ENCODE assay signal across 11 cellular contexts in the genomic region with DNA sequence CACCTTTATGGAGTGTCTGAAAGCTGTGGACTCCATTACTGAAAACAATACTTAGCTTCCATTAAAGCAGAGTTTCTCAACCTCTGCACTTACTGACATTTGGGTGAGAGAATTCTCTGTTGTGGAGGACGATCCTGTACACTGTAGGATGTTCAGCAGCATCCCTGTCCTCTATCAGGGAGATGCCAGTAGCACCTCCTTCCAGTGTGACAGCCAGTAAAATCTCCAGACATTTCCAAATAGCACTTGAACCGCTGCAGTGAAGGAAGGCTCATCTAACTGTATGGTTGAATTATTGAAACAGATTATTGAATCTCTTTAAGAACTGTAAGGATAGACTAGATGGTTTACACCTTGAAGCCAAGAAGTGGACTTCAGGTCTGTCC. TPM values are rescaled to one million over a fixed set of nuclear protein-coding genes. Genes with fewer than 3 reads are reported as not detected.
A peak's percentile ranks its signal among the peaks of the same experiment; 100 is the strongest.
DNase-seq lines count a peak whose midpoint lies in the region; ATAC-seq and TF ChIP-seq lines count a peak whose summit lies in the region.
"Had no signal": no experiment of that assay in that cellular context is flagged by ENCODE, and none has a peak within 500 bp of the region (broad histone marks: within the 10 kb centered on the region; RNA-seq: fewer than 3 reads in every experiment).

No MANE protein-coding gene starts in this region.

- peak overlapping the region; percentile 98 for H3K27ac ChIP-seq in neutrophil

- POLR2A ChIA-PET in activated B cell treated with CpG ODN at 0.5 μM for 24 hours (lab: Charles Lee) = interaction anchor here (0.7 to 8.0 kb wide), 12 partner anchors 11 to 57 kb away, joined by 3 to 440 read pairs (median 8); no protein-coding TSS in a partner anchor

- H3K4me3 Mint-ChIP-seq in activated T-cell treated with anti-CD3 and anti-CD28 coated beads, Interleukin-2, amount 50 U/mL, for 24 hours = peak overlapping the region; percentile 66
- peak overlapping the region; percentile 91 for H3K4me3 Mint-ChIP-seq in activated B cell treated with CpG ODN at 0.5 μM for 24 hours

- peaks cover 84 to 85% of the 10 kb centered on the region in 2 experiments for H3K4me1 ChIP-seq in neutrophil (ENCODE audit: control insufficient read depth in 1 of 2, insufficient read depth in 1 of 2, low read depth in 1 of 2, low read length in 1 of 2)

- no peaks in the 10 kb centered on the region for H3K9me3 ChIP-seq in neutrophil

- no peaks in the 10 kb centered on the region for H3K36me3 ChIP-seq in neutrophil

- no peaks in the 10 kb centered on the region for H3K27me3 ChIP-seq in neutrophil

- H3K9me3 Mint-ChIP-seq in activated T-cell treated with anti-CD3 and anti-CD28 coated beads, Interleukin-2, amount 50 U/mL, for 24 hours = peaks cover 3% of the 10 kb centered on the region
- no peaks in the 10 kb centered on the region for H3K9me3 Mint-ChIP-seq in activated B cell treated with CpG ODN at 0.5 μM for 24 hours

- H3K4me3 ChIP-seq in neutrophil (ENCODE audit: low read depth in 1 of 2, low read length in 1 of 2) = peak overlapping the region; percentile 34 to 75

- no peaks in the 10 kb centered on the region for H3K27me3 Mint-ChIP-seq in activated T-cell treated with anti-CD3 and anti-CD28 coated beads, Interleukin-2, amount 50 U/mL, for 24 hours
- H3K27me3 Mint-ChIP-seq in activated B cell treated with CpG ODN at 0.5 μM for 24 hours = no peaks in the 10 kb centered on the region

- peaks cover 35% of the 10 kb centered on the region for H3K36me3 Mint-ChIP-seq in activated T-cell treated with anti-CD3 and anti-CD28 coated beads, Interleukin-2, amount 50 U/mL, for 24 hours (ENCODE audit: low read depth)
- H3K36me3 Mint-ChIP-seq in activated B cell treated with CpG ODN at 0.5 μM for 24 hours (ENCODE audit: low read depth) = peaks cover 48% of the 10 kb centered on the region

- CTCF ChIA-PET in activated B cell treated with CpG ODN at 0.5 μM for 24 hours (lab: Charles Lee) = interaction anchor here (1.2 to 3.0 kb wide), 6 partner anchors 10 to 36 kb away, joined by 3 to 29 read pairs (median 9); no protein-coding TSS in a partner anchor

- H3K4me1 Mint-ChIP-seq in activated T-cell treated with anti-CD3 and anti-CD28 coated beads, Interleukin-2, amount 50 U/mL, for 24 hours (ENCODE audit: low read depth) = peaks cover 72% of the 10 kb centered on the region
- peaks cover 84% of the 10 kb centered on the region for H3K4me1 Mint-ChIP-seq in activated B cell treated with CpG ODN at 0.5 μM for 24 hours

- TF ChIP-seq CTCF in activated B cell treated with CpG ODN at 0.5 μM for 24 hours (IDR thresholded peaks at IDR 0.05) = no peak
- no peak for TF ChIP-seq CTCF in neutrophil (IDR thresholded peaks at IDR 0.05)

- no peak for DNase-seq in activated T-cell treated with anti-CD3 and anti-CD28 coated beads, Interleukin-2, amount 50 U/mL, for 24 hours
- DNase-seq in activated T-cell treated with anti-CD3 and anti-CD28 coated beads, Interleukin-2, amount 50 U/mL, for 1 hour = no peak
- no peak for DNase-seq in activated B cell treated with CpG ODN at 0.5 μM for 24 hours
- DNase-seq in GM03348 (ENCODE audit: low spot score) = no peak
- no peak for DNase-seq in AG08395 (ENCODE audit: low spot score)
- DNase-seq: ACHN, aorta, NCI-H2171 treated with DMSO at 0.1 percent for 48 hours had no signal

- intact Hi-C loops in activated B cell treated with CpG ODN at 0.5 μM for 24 hours (cut with micrococcal nuclease) = loop anchor here (1.0 to 10.0 kb wide), 3 partner anchors 10 to 1822 kb away; a partner anchor contains a TSS

- peak overlapping the region; percentile 89 for H3K27ac Mint-ChIP-seq in activated T-cell treated with anti-CD3 and anti-CD28 coated beads, Interleukin-2, amount 50 U/mL, for 24 hours
- H3K27ac Mint-ChIP-seq in activated B cell treated with CpG ODN at 0.5 μM for 24 hours = peak overlapping the region; percentile 98

- ATAC-seq in HG02885 (IDR thresholded peaks at IDR 0.05; ENCODE audit: poor library complexity, unreplicated experiment) = peak; percentile 6
- no peak for ATAC-seq in activated B cell treated with CpG ODN at 0.5 μM for 24 hours (ENCODE audit: low read depth)
- ATAC-seq in HG02623 (IDR thresholded peaks at IDR 0.05; ENCODE audit: unreplicated experiment) = no peak

RNA-seq across cellular contexts. Expression of a gene that starts 3.1 kb away (rescaled TPM):
- 183 and 194 TPM in 2 replicates for total RNA-seq in activated B cell treated with CpG ODN at 0.5 μM for 24 hours
